Comparison of ENCODE assay signal across 1 cellular context in genomic region chr7:71290382-71290781, GRCh38.
TF ChIP-seq lines count a peak whose summit lies in the region.

No MANE protein-coding gene starts in this region.

TF ChIP-seq in GM23338, 12 proteins besides CTCF, POLR2A, EP300 and RAD21 (continued from another document):
- TF ChIP-seq ETS1 (IDR thresholded peaks at IDR 0.05) (no peak), JUNB (IDR thresholded peaks at IDR 0.05; ENCODE audit: unreplicated experiment) (no peak), POLR2AphosphoS5 (IDR thresholded peaks at IDR 0.05; ENCODE audit: low read depth) (no peak), EZH2phosphoT487 (IDR thresholded peaks at IDR 0.05; ENCODE audit: unreplicated experiment) (no peak), STAT1 (IDR thresholded peaks at IDR 0.05; ENCODE audit: unreplicated experiment) (no peak), EZH2 (IDR thresholded peaks at IDR 0.05; ENCODE audit: low read depth, unreplicated experiment) (no peak)
